10 cellular contexts compared by ENCODE assay signal in the genomic region with DNA sequence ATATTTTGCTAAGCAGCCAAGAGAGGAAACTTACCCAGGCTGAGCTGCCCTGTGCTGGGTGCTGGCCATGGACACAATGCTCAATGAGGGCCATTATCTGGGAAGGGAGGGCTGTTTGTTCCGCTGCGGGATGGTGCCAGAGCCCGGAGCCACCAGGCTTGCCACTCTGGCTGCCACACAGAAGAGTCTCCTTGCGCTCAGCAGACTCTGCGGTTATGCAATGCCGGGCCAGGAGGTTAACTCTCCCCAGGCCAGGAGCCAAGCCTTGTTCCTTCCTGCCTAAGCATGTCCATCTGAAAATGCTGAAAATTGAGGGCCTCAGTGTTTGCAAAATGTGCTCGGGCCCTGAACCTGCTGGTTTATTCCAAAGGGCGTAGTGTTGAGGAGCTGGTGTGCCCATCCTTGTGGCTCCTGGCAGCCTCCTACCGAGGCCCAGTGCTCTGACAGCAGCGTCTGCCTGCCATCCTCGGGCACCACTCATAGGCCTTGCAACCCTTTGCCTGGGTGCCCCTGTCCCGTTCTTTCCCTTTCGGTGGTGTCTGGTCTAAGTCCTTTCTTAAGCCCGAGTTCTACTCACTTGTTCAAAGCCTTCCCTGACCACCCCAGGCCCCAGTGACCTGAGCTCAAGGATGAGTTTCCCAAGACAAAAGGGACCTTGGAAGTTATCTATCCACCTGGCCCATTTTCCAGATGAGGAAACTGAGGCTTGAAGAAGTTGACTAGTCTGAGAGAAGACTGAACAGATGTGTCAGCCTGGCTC.
DNase-seq lines count a peak whose midpoint lies in the region; ATAC-seq and TF ChIP-seq lines count a peak whose summit lies in the region.
"Had no signal": no experiment of that assay in that cellular context is flagged by ENCODE, and none has a peak within 500 bp of the region (broad histone marks: within the 10 kb centered on the region; RNA-seq: fewer than 3 reads in every experiment).

No MANE protein-coding gene starts in this region.

- no peak overlapping the region for H3K4me3 Mint-ChIP-seq in activated CD8-positive, alpha-beta T cell treated with anti-CD3 and anti-CD28 coated beads for 36 hours
- H3K4me3 Mint-ChIP-seq: activated CD4-positive, alpha-beta T cell treated with anti-CD3 and anti-CD28 coated beads for 36 hours; nephron had no signal

- peaks cover 18% of the 10 kb centered on the region for H3K4me1 Mint-ChIP-seq in activated CD8-positive, alpha-beta T cell treated with anti-CD3 and anti-CD28 coated beads for 36 hours (ENCODE audit: low read depth)

- H3K9me3 Mint-ChIP-seq in activated CD8-positive, alpha-beta T cell treated with anti-CD3 and anti-CD28 coated beads for 36 hours = no peaks in the 10 kb centered on the region
- H3K9me3 Mint-ChIP-seq: nephron had no signal

- intact Hi-C loops in cardiac septum (cut with DNase I) (no loop called here), posterior cingulate gyrus (cut with DNase I) (loop anchor here (2.0 to 5.0 kb wide), 2 partner anchors 46 to 159 kb away; no protein-coding TSS in a partner anchor)
- intact Hi-C loops in activated CD8-positive, alpha-beta T cell treated with anti-CD3 and anti-CD28 coated beads for 36 hours (cut with micrococcal nuclease) = no loop called here

- no peak for DNase-seq in DND-41
- DNase-seq in astrocyte of the spinal cord (ENCODE audit: low read depth, low spot score) = peak; percentile 41
- peak; percentile 89 for DNase-seq in cardiac septum (ENCODE audit: low spot score)
- DNase-seq in posterior cingulate gyrus = peak; percentile 81 to 98 (median 87)
- no peak for DNase-seq in activated CD8-positive, alpha-beta T cell treated with anti-CD3 and anti-CD28 coated beads for 36 hours
- no peak for DNase-seq in glomerular visceral epithelial cell (ENCODE audit: extremely low spot score)
- DNase-seq: activated CD4-positive, alpha-beta T cell treated with anti-CD3 and anti-CD28 coated beads for 36 hours had no signal

- POLR2A ChIA-PET in activated CD8-positive, alpha-beta T cell treated with anti-CD3 and anti-CD28 coated beads for 36 hours (lab: Charles Lee) = interaction anchor here (0.6 to 1.1 kb wide), 2 partner anchors 8 to 49 kb away, joined by 3 read pairs; no protein-coding TSS in a partner anchor

- H3K4me2 ChIP-seq in DND-41 (ENCODE audit: insufficient read depth, low read length) = no peak overlapping the region

- TF ChIP-seq CTCF in DND-41 (IDR thresholded peaks at IDR 0.05; ENCODE audit: borderline replicate concordance, extremely low read depth, low read length, poor library complexity, severe bottlenecking) (no peak), astrocyte of the spinal cord (IDR thresholded peaks at IDR 0.05; ENCODE audit: low read depth, low read length) (no peak)
- TF ChIP-seq CTCF in activated CD8-positive, alpha-beta T cell treated with anti-CD3 and anti-CD28 coated beads for 36 hours (IDR thresholded peaks at IDR 0.05) = no peak

- no peaks in the 10 kb centered on the region for H3K9me3 ChIP-seq in DND-41 (ENCODE audit: insufficient read depth, low read length, severe bottlenecking)

- peaks cover 3% of the 10 kb centered on the region for H3K4me1 ChIP-seq in DND-41 (ENCODE audit: insufficient read depth, low read length)

- in situ Hi-C loops in astrocyte of the spinal cord (cut with HindIII; ENCODE audit: low sequenced_read_pairs) = no loop called here

- no peaks in the 10 kb centered on the region for H3K27me3 ChIP-seq in DND-41 (ENCODE audit: insufficient read depth, low read length, poor library complexity)

- H3K36me3 Mint-ChIP-seq in activated CD8-positive, alpha-beta T cell treated with anti-CD3 and anti-CD28 coated beads for 36 hours (ENCODE audit: low read depth) = peaks cover 46% of the 10 kb centered on the region

- H3K36me3 ChIP-seq in DND-41 (ENCODE audit: insufficient read depth, low read length) = peaks cover 92% of the 10 kb centered on the region

- H3K4me3 ChIP-seq in DND-41 (ENCODE audit: low read depth in 1 of 2, low read length in 2 of 2) (no peak overlapping the region), astrocyte of the spinal cord (ENCODE audit: low read depth, low read length) (no peak overlapping the region)

- peaks cover 96% of the 10 kb centered on the region for H4K20me1 ChIP-seq in DND-41 (ENCODE audit: insufficient read depth, low read length)

- H3K27ac ChIP-seq in DND-41 (ENCODE audit: low read length) = 0 out of 2 replicates have a peak overlapping the region, but pooled peaks have one; percentile 23

- ATAC-seq in DND-41 (ENCODE audit: insufficient read depth, low read depth) (no peak), HG03571 (IDR thresholded peaks at IDR 0.05; ENCODE audit: unreplicated experiment) (no peak), HG03457 (IDR thresholded peaks at IDR 0.05; ENCODE audit: unreplicated experiment) (no peak)
- ATAC-seq in activated CD8-positive, alpha-beta T cell treated with anti-CD3 and anti-CD28 coated beads for 36 hours = no peak
- ATAC-seq: activated CD4-positive, alpha-beta T cell treated with anti-CD3 and anti-CD28 coated beads for 36 hours had no signal

- H3K79me2 ChIP-seq in DND-41 (ENCODE audit: insufficient read depth, low read length) = peaks cover 100% of the 10 kb centered on the region

- H3K27ac Mint-ChIP-seq in activated CD8-positive, alpha-beta T cell treated with anti-CD3 and anti-CD28 coated beads for 36 hours = no peak overlapping the region
- H3K27ac Mint-ChIP-seq: activated CD4-positive, alpha-beta T cell treated with anti-CD3 and anti-CD28 coated beads for 36 hours; nephron had no signal

- no peak overlapping the region for H3K9ac ChIP-seq in DND-41 (ENCODE audit: low read depth, low read length)

- CTCF ChIA-PET in activated CD8-positive, alpha-beta T cell treated with anti-CD3 and anti-CD28 coated beads for 36 hours (lab: Charles Lee) = no interaction called here

- no peak overlapping the region for H2AFZ ChIP-seq in DND-41 (ENCODE audit: low read depth, low read length)

- H3K27me3 Mint-ChIP-seq in activated CD8-positive, alpha-beta T cell treated with anti-CD3 and anti-CD28 coated beads for 36 hours = no peaks in the 10 kb centered on the region
- H3K27me3 Mint-ChIP-seq: activated CD4-positive, alpha-beta T cell treated with anti-CD3 and anti-CD28 coated beads for 36 hours had no signal

Comparison
In these comparisons a context has a peak if more than half of its experiments do, and no peak if none do; other contexts are left out.
1. DNase-seq: peak in astrocyte of the spinal cord (single experiment), cardiac septum (single experiment) and posterior cingulate gyrus (10 of 10); none in DND-41 (single experiment), activated CD8-positive, alpha-beta T cell treated with anti-CD3 and anti-CD28 coated beads for 36 hours (single experiment) and glomerular visceral epithelial cell (single experiment).